In the genomic region with DNA sequence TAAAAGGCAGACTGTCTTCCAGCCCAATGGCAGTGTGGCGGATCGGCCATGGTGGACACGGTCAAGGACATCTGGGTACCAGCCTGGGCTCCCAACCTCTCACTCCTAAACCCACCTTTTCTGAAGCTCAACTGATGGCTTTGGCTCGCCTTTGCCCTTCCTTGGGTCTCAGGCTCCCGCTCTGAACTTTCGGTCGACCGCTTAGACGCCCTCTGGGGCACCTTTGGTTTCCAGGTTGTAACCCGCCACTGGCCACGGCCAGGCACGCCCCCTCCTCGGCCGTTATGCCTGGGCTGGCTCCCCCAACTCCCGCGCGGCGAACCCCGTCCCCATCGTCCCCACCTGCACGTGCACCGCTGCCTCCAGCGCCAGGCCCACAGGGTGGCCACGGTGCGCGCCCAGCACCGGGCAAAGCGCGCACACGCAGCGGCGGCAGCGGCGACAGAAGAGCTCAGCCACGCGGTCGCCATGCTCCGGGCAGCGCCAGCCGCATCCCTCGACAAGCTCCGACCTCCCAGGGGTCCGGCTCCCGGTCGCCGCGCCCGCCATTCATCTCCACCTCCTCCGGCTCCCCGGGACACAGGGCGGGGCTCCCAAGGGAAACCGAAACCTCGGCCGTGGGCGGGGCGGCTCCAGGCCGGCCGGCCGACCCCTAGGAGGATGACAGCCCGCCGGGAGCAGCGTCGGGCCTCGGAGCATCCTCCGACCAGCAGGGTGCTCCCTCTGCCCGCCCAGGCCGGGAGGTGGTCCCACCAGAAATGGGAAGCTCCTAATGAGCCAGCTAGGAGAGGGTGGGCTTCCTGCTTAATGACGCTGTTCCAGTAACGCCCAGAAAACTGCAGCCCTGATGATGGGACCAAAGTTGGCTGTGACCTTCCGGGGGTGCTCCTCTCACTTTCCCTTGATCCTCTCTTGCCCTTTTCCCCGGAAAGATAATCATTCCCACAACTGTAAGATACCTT, we compare ENCODE assay signal across 1 cellular context.
TF ChIP-seq lines count a peak whose summit lies in the region.

A gene with protein sequence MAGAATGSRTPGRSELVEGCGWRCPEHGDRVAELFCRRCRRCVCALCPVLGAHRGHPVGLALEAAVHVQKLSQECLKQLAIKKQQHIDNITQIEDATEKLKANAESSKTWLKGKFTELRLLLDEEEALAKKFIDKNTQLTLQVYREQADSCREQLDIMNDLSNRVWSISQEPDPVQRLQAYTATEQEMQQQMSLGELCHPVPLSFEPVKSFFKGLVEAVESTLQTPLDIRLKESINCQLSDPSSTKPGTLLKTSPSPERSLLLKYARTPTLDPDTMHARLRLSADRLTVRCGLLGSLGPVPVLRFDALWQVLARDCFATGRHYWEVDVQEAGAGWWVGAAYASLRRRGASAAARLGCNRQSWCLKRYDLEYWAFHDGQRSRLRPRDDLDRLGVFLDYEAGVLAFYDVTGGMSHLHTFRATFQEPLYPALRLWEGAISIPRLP (minus strand): TSS at position 583 of the 962 bp plus-strand sequence. CDS start 34 bp downstream, at position 549.

TF ChIP-seq in K562, 482 proteins besides CTCF, POLR2A, EP300 and RAD21 (continued from another document and continues in another):
- TF ChIP-seq, protein P1, sequence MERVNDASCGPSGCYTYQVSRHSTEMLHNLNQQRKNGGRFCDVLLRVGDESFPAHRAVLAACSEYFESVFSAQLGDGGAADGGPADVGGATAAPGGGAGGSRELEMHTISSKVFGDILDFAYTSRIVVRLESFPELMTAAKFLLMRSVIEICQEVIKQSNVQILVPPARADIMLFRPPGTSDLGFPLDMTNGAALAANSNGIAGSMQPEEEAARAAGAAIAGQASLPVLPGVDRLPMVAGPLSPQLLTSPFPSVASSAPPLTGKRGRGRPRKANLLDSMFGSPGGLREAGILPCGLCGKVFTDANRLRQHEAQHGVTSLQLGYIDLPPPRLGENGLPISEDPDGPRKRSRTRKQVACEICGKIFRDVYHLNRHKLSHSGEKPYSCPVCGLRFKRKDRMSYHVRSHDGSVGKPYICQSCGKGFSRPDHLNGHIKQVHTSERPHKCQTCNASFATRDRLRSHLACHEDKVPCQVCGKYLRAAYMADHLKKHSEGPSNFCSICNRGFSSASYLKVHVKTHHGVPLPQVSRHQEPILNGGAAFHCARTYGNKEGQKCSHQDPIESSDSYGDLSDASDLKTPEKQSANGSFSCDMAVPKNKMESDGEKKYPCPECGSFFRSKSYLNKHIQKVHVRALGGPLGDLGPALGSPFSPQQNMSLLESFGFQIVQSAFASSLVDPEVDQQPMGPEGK (CRISPR knock-in tag; IDR thresholded peaks at IDR 0.05; ENCODE audit: borderline replicate concordance) = no peak
- TF ChIP-seq, protein P2, sequence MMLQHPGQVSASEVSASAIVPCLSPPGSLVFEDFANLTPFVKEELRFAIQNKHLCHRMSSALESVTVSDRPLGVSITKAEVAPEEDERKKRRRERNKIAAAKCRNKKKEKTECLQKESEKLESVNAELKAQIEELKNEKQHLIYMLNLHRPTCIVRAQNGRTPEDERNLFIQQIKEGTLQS (IDR thresholded peaks at IDR 0.05) = no peak
- TF ChIP-seq, protein P2 (CRISPR knock-in tag; conservative IDR thresholded peaks at IDR 0.05) = no peak
- TF ChIP-seq ZC3H4 (CRISPR knock-in tag; IDR thresholded peaks at IDR 0.05; ENCODE audit: borderline replicate concordance) (no peak), ILF3 (IDR thresholded peaks at IDR 0.05; ENCODE audit: borderline replicate concordance) (no peak), POLR2AphosphoS5 (IDR thresholded peaks at IDR 0.05; ENCODE audit: control insufficient read depth, insufficient read depth, low read depth, low read length) (no peak), EGR1 (conservative IDR thresholded peaks at IDR 0.05) (peak; percentile 57; the same call in 1 of the 2 replicates), RHOXF2B (CRISPR knock-in tag; conservative IDR thresholded peaks at IDR 0.05) (no peak), DIDO1 (tag; IDR thresholded peaks at IDR 0.05; ENCODE audit: low read depth) (0 out of 2 replicates have a peak, but pooled peaks have one; percentile 15), FOXA1 (IDR thresholded peaks at IDR 0.05; ENCODE audit: borderline replicate concordance) (no peak), HMG20B (CRISPR knock-in tag; IDR thresholded peaks at IDR 0.05) (no peak), FOXM1 (IDR thresholded peaks at IDR 0.05; ENCODE audit: low read depth) (no peak), FOXM1 (CRISPR knock-in tag; IDR thresholded peaks at IDR 0.05; ENCODE audit: low read depth) (peak; percentile 26; the same call in 1 of the 2 replicates), YBX1 (IDR thresholded peaks at IDR 0.05) (no peak), ZBTB17 (CRISPR knock-in tag; IDR thresholded peaks at IDR 0.05) (0 out of 2 replicates have a peak, but pooled peaks have one; percentile 33), RBM39 (optimal IDR thresholded peaks at IDR 0.05; ENCODE audit: low read depth, low read length) (no peak), ESRRA (IDR thresholded peaks at IDR 0.05; ENCODE audit: borderline replicate concordance, low read depth) (peak; percentile 59), GTF2A2 (tag; IDR thresholded peaks at IDR 0.05) (no peak), RBBP5 (IDR thresholded peaks at IDR 0.05; ENCODE audit: borderline replicate concordance, insufficient read depth, low read length, poor library complexity, severe bottlenecking) (peak; percentile 97), FOXA3 (CRISPR knock-in tag; conservative IDR thresholded peaks at IDR 0.05 in 1 of 2, IDR thresholded peaks at IDR 0.05 in 1 of 2) (peak in 1 of 2 experiments; percentile 78; a peak in 1 of 4 replicates), ZNF77 (CRISPR knock-in tag; IDR thresholded peaks at IDR 0.05) (no peak), NR4A1 (CRISPR knock-in tag; IDR thresholded peaks at IDR 0.05) (0 out of 2 replicates have a peak, but pooled peaks have one; percentile 10), NR4A1 (tag; IDR thresholded peaks at IDR 0.05) (no peak), RBM34 (IDR thresholded peaks at IDR 0.05; ENCODE audit: borderline replicate concordance, insufficient read depth, low read length) (no peak), ZKSCAN3 (CRISPR knock-in tag; IDR thresholded peaks at IDR 0.05) (no peak), BRCA1 (IDR thresholded peaks at IDR 0.05) (no peak), BRCA1 (CRISPR knock-in tag; IDR thresholded peaks at IDR 0.05) (no peak), ATF7 (IDR thresholded peaks at IDR 0.05) (peak; percentile 37), TAF1 (IDR thresholded peaks at IDR 0.05; ENCODE audit: control insufficient read depth, extremely low read depth, insufficient read depth, low read length, severe bottlenecking) (peak; percentile 37), SP1 (CRISPR knock-in tag; IDR thresholded peaks at IDR 0.05) (no peak), NONO (IDR thresholded peaks at IDR 0.05; ENCODE audit: low read depth in 2 of 2, low read length in 1 of 2) (0 out of 4 replicates have a peak, but pooled peaks of 1 of the 2 experiments have one; percentile 36)
- TF ChIP-seq, protein P3, sequence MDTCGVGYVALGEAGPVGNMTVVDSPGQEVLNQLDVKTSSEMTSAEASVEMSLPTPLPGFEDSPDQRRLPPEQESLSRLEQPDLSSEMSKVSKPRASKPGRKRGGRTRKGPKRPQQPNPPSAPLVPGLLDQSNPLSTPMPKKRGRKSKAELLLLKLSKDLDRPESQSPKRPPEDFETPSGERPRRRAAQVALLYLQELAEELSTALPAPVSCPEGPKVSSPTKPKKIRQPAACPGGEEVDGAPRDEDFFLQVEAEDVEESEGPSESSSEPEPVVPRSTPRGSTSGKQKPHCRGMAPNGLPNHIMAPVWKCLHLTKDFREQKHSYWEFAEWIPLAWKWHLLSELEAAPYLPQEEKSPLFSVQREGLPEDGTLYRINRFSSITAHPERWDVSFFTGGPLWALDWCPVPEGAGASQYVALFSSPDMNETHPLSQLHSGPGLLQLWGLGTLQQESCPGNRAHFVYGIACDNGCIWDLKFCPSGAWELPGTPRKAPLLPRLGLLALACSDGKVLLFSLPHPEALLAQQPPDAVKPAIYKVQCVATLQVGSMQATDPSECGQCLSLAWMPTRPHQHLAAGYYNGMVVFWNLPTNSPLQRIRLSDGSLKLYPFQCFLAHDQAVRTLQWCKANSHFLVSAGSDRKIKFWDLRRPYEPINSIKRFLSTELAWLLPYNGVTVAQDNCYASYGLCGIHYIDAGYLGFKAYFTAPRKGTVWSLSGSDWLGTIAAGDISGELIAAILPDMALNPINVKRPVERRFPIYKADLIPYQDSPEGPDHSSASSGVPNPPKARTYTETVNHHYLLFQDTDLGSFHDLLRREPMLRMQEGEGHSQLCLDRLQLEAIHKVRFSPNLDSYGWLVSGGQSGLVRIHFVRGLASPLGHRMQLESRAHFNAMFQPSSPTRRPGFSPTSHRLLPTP (IDR thresholded peaks at IDR 0.05; ENCODE audit: borderline replicate concordance, extremely low read depth, insufficient read length) = no peak
- TF ChIP-seq, protein P4, sequence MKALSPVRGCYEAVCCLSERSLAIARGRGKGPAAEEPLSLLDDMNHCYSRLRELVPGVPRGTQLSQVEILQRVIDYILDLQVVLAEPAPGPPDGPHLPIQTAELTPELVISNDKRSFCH (CRISPR knock-in tag; IDR thresholded peaks at IDR 0.05) = no peak
- TF ChIP-seq, protein P4 (tag; IDR thresholded peaks at IDR 0.05) = peak; percentile 49; the same call in 1 of the 2 replicates
- TF ChIP-seq, protein P5, sequence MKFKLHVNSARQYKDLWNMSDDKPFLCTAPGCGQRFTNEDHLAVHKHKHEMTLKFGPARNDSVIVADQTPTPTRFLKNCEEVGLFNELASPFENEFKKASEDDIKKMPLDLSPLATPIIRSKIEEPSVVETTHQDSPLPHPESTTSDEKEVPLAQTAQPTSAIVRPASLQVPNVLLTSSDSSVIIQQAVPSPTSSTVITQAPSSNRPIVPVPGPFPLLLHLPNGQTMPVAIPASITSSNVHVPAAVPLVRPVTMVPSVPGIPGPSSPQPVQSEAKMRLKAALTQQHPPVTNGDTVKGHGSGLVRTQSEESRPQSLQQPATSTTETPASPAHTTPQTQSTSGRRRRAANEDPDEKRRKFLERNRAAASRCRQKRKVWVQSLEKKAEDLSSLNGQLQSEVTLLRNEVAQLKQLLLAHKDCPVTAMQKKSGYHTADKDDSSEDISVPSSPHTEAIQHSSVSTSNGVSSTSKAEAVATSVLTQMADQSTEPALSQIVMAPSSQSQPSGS (CRISPR knock-in tag; IDR thresholded peaks at IDR 0.05) = no peak
- TF ChIP-seq, protein P6, sequence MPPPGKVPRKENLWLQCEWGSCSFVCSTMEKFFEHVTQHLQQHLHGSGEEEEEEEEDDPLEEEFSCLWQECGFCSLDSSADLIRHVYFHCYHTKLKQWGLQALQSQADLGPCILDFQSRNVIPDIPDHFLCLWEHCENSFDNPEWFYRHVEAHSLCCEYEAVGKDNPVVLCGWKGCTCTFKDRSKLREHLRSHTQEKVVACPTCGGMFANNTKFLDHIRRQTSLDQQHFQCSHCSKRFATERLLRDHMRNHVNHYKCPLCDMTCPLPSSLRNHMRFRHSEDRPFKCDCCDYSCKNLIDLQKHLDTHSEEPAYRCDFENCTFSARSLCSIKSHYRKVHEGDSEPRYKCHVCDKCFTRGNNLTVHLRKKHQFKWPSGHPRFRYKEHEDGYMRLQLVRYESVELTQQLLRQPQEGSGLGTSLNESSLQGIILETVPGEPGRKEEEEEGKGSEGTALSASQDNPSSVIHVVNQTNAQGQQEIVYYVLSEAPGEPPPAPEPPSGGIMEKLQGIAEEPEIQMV (tag; conservative IDR thresholded peaks at IDR 0.05; ENCODE audit: low read depth) = no peak
- TF ChIP-seq, protein P7, sequence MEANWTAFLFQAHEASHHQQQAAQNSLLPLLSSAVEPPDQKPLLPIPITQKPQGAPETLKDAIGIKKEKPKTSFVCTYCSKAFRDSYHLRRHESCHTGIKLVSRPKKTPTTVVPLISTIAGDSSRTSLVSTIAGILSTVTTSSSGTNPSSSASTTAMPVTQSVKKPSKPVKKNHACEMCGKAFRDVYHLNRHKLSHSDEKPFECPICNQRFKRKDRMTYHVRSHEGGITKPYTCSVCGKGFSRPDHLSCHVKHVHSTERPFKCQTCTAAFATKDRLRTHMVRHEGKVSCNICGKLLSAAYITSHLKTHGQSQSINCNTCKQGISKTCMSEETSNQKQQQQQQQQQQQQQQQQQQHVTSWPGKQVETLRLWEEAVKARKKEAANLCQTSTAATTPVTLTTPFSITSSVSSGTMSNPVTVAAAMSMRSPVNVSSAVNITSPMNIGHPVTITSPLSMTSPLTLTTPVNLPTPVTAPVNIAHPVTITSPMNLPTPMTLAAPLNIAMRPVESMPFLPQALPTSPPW (CRISPR knock-in tag; IDR thresholded peaks at IDR 0.05) = peak; percentile 24
